Comparison of ENCODE assay signal across 8 cellular contexts in genomic region chr19:56121180-56122167, GRCh38. TPM values are rescaled to one million over a fixed set of nuclear protein-coding genes. Genes with fewer than 3 reads are reported as not detected.
DNase-seq lines count a peak whose midpoint lies in the region; ATAC-seq and TF ChIP-seq lines count a peak whose summit lies in the region.

TSS of gene ZNF787 (minus strand) at chr19:56121295. CDS start at chr19:56103217, 18,078 bp downstream.

- no peaks in the 10 kb centered on the region for H3K27me3 ChIP-seq in thyroid gland

- TF ChIP-seq CTCF in GM10248 (IDR thresholded peaks at IDR 0.05; ENCODE audit: control extremely low read depth, extremely low read depth, low read depth, missing control alignments) (no peak), osteocyte (IDR thresholded peaks at IDR 0.05) (no peak), thyroid gland (IDR thresholded peaks at IDR 0.05) (peak in 1 of 6 experiments; percentile 24)

- H3K4me3 ChIP-seq in thyroid gland (replicated peaks in 1 of 3) = peak within 1 kb of the TSS; percentile 37 to 68 (median 59)

- H3K36me3 ChIP-seq in thyroid gland = no peaks in the 10 kb centered on the region

- peak in 1 of 2 donors; percentile 52 for TF ChIP-seq POLR2A in thyroid gland (IDR thresholded peaks at IDR 0.05)

- H3K9me3 ChIP-seq in thyroid gland = no peaks in the 10 kb centered on the region

- H3K36me3 Mint-ChIP-seq in activated naive CD8-positive, alpha-beta T cell = no peaks in the 10 kb centered on the region
- H3K36me3 Mint-ChIP-seq in osteocyte (ENCODE audit: unreplicated experiment) = no peaks in the 10 kb centered on the region

- POLR2A ChIA-PET in GM10248 (lab: Yijun Ruan, JAX) = interaction anchor here (1.0 kb wide), 1 partner anchor 11 kb away, joined by 4 read pairs; no protein-coding TSS in a partner anchor

- CTCF ChIA-PET in GM10248 (lab: Yijun Ruan, JAX) = interaction anchor here (0.8 to 1.5 kb wide), 9 partner anchors 11 to 489 kb away, joined by 3 to 8 read pairs (median 4); no protein-coding TSS in a partner anchor

- H3K9me3 Mint-ChIP-seq in activated naive CD8-positive, alpha-beta T cell (ENCODE audit: low read depth) = no peaks in the 10 kb centered on the region
- no peaks in the 10 kb centered on the region for H3K9me3 Mint-ChIP-seq in osteocyte (ENCODE audit: unreplicated experiment)

- WGBS in thyroid gland, 2 donors = 22 to 32% methylated on average over 13 to 21 of the region's 74 CpGs

- no peaks in the 10 kb centered on the region for H3K27me3 Mint-ChIP-seq in activated naive CD8-positive, alpha-beta T cell
- H3K27me3 Mint-ChIP-seq in osteocyte (ENCODE audit: unreplicated experiment) = no peaks in the 10 kb centered on the region

- H3K27ac Mint-ChIP-seq in activated naive CD8-positive, alpha-beta T cell = peak within 1 kb of the TSS; percentile 94
- H3K27ac Mint-ChIP-seq in osteocyte (ENCODE audit: unreplicated experiment) = peak within 1 kb of the TSS; percentile 84

- H3K27ac ChIP-seq in thyroid gland = peak within 1 kb of the TSS; percentile 87 to 90 (median 88)

- peak; percentile 84 for ATAC-seq in HG02623 (IDR thresholded peaks at IDR 0.05; ENCODE audit: unreplicated experiment)

- peaks cover 34% of the 10 kb centered on the region for H3K4me1 Mint-ChIP-seq in activated naive CD8-positive, alpha-beta T cell (ENCODE audit: low read depth)
- peaks cover 19% of the 10 kb centered on the region for H3K4me1 Mint-ChIP-seq in osteocyte (ENCODE audit: unreplicated experiment)

- intact Hi-C loops in thyroid gland (cut with DNase I) = no loop called here

- peak within 1 kb of the TSS; percentile 88 for H3K4me3 Mint-ChIP-seq in activated naive CD8-positive, alpha-beta T cell
- peak within 1 kb of the TSS; percentile 81 for H3K4me3 Mint-ChIP-seq in osteocyte (ENCODE audit: unreplicated experiment)

- DNase-seq in GM10248 (ENCODE audit: extremely low spot score) (peak; percentile 98), NCI-H1105 (lab: John Stamatoyannopoulos, UW) (peak; percentile 99), SKM-1 treated with dmso at 0.1 percent for 144 hours (lab: John Stamatoyannopoulos, UW; ENCODE audit: unreplicated experiment) (peak; percentile 67), glomerular visceral epithelial cell (ENCODE audit: extremely low spot score) (peak; percentile 99), osteocyte (ENCODE audit: extremely low spot score, unreplicated experiment) (peak; percentile 100), thyroid gland (peak; percentile 99)

- H3K4me1 ChIP-seq in thyroid gland = peaks cover 19 to 26% of the 10 kb centered on the region in 2 donors

RNA-seq across cellular contexts. Expression of gene ZNF787, which starts in this region (rescaled TPM):
- total RNA-seq in osteocyte = 27.8 and 31.4 TPM in 2 replicates
- total RNA-seq in thyroid gland = 10 to 100 TPM in 3 of 4 donors, 1 to 10 TPM in 1; 7.8 to 21.3 (median 14.2) TPM

Comparison
In these comparisons a context has a peak if more than half of its experiments do, and no peak if none do; other contexts are left out.
1. Peak in every context shown above with its lines: DNase-seq, ATAC-seq, H3K4me3 ChIP-seq and H3K27ac ChIP-seq.